Comparison of ENCODE assay signal across 18 cellular contexts in genomic region chr3:37620071-37620635, GRCh38.
"Had no signal": no experiment of that assay in that cellular context is flagged by ENCODE, and none has a peak within 500 bp of the region (broad histone marks: within the 10 kb centered on the region; RNA-seq: fewer than 3 reads in every experiment).

No MANE protein-coding gene starts in this region.

- H3K27me3 Mint-ChIP-seq: memory B cell had no signal

- H3K27me3 ChIP-seq: foreskin keratinocyte, sigmoid colon, upper lobe of left lung had no signal

- DNase-seq: activated CD4-positive, alpha-beta T cell treated with anti-CD3 and anti-CD28 coated beads, Interleukin-2, amount 50 U/mL, for 4 hours; activated CD8-positive, alpha-beta memory T cell treated with anti-CD3 and anti-CD28 coated beads, Interleukin-2, amount 10 ng/mL, durations not matched to agents 7 days and 5 days; activated effector memory CD4-positive, alpha-beta T cell treated with anti-CD3 and anti-CD28 coated beads, Interleukin-2, amount 50 U/mL, for 16 hours; activated naive CD8-positive, alpha-beta T cell treated with anti-CD3 and anti-CD28 coated beads for 36 hours; activated T-cell treated with anti-CD3 and anti-CD28 coated beads, Interleukin-2, amount 50 U/mL, for 24 hours; foreskin keratinocyte; nephron progenitor cell; psoas muscle; sigmoid colon; stimulated activated CD4-positive, alpha-beta T cell treated with anti-CD3 and anti-CD28 coated beads, Interleukin-2, amount 100 ng/mL, for 24 hours; stimulated activated naive CD4-positive, alpha-beta T cell treated with Interleukin-2 at 50 U/mL for 16 hours; T-helper 2 cell; upper lobe of left lung had no signal

- H3K36me3 Mint-ChIP-seq: activated CD8-positive, alpha-beta memory T cell treated with anti-CD3 and anti-CD28 coated beads, Interleukin-2, amount 10 ng/mL, durations not matched to agents 7 days and 5 days; activated naive CD8-positive, alpha-beta T cell treated with anti-CD3 and anti-CD28 coated beads for 36 hours; memory B cell had no signal

- H3K36me3 ChIP-seq: sigmoid colon, upper lobe of left lung had no signal

- FAIRE-seq: bronchial epithelial cell, islet of Langerhans had no signal

- H3K27ac Mint-ChIP-seq: activated CD8-positive, alpha-beta memory T cell treated with anti-CD3 and anti-CD28 coated beads, Interleukin-2, amount 10 ng/mL, durations not matched to agents 7 days and 5 days; activated naive CD8-positive, alpha-beta T cell treated with anti-CD3 and anti-CD28 coated beads for 36 hours; activated T-cell treated with anti-CD3 and anti-CD28 coated beads, Interleukin-2, amount 50 U/mL, for 24 hours; memory B cell; nephron progenitor cell had no signal

- H3K9me3 ChIP-seq: psoas muscle, sigmoid colon, upper lobe of left lung had no signal

- H3K4me3 ChIP-seq: psoas muscle, sigmoid colon, upper lobe of left lung had no signal

- H3K27ac ChIP-seq: foreskin keratinocyte, psoas muscle, sigmoid colon, upper lobe of left lung had no signal

- H3K4me3 Mint-ChIP-seq: activated CD8-positive, alpha-beta memory T cell treated with anti-CD3 and anti-CD28 coated beads, Interleukin-2, amount 10 ng/mL, durations not matched to agents 7 days and 5 days; activated naive CD8-positive, alpha-beta T cell treated with anti-CD3 and anti-CD28 coated beads for 36 hours; activated T-cell treated with anti-CD3 and anti-CD28 coated beads, Interleukin-2, amount 50 U/mL, for 24 hours; memory B cell; nephron progenitor cell had no signal

- H3K4me1 Mint-ChIP-seq: activated naive CD8-positive, alpha-beta T cell treated with anti-CD3 and anti-CD28 coated beads for 36 hours; memory B cell had no signal

- H3K4me1 ChIP-seq: foreskin keratinocyte, psoas muscle had no signal

- ATAC-seq: activated CD4-positive, CD25-positive, alpha-beta regulatory T cell treated with anti-CD3 and anti-CD28 coated beads, Interleukin-2, amount 50 U/mL, for 24 hours; activated CD8-positive, alpha-beta memory T cell treated with anti-CD3 and anti-CD28 coated beads, Interleukin-2, amount 10 ng/mL, durations not matched to agents 7 days and 5 days; foreskin keratinocyte; left lobe of liver; psoas muscle had no signal

- H3K9me3 Mint-ChIP-seq: activated naive CD8-positive, alpha-beta T cell treated with anti-CD3 and anti-CD28 coated beads for 36 hours; activated T-cell treated with anti-CD3 and anti-CD28 coated beads, Interleukin-2, amount 50 U/mL, for 24 hours had no signal
